Comparison of ENCODE assay signal across 8 cellular contexts in the genomic region with DNA sequence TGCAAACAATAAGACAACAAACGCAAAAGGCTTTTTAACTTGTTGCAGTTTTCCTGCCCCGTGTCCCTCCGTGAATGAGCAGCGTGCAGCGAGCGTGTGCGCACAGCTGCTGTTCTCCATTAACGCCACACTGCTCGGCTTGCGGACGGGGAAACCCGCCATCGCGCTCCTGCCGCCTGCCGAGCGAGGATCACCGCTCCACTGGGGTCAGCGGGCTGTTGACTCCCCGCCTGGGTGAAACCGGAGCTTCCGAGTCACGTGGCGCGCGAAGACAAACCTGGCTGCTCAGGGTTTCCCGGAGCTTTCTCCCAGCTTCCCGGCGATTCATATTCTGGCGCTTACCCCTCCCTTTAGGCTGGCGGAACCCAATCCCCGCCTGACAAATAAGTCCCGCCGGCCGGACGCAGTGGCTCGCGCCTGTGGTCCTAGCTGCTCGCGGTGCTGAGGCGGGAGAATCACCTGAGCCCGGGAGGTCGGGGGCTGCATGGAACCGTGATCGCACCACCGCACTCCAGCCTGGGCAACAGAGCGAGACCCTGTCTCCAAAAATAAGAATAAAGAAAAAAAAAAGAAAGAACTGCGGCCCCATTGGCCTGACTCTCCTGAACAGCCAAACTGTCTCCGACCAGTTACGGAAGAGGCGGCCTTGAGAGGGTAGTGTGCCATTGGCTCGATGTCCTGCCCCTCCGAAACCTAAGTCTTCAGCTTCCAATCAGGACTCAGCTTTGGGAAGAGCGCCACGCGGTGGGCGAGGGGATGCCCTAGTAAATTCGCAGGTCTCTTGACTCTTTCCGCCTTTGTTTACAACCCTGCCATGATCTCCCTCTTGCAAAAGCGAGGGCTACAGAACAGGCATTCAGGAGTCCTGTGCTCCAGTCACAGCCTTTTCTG. TPM values are rescaled to one million over a fixed set of nuclear protein-coding genes. Genes with fewer than 3 reads are reported as not detected.
DNase-seq lines count a peak whose midpoint lies in the region; FAIRE-seq and TF ChIP-seq lines count a peak whose summit lies in the region.

A gene with protein sequence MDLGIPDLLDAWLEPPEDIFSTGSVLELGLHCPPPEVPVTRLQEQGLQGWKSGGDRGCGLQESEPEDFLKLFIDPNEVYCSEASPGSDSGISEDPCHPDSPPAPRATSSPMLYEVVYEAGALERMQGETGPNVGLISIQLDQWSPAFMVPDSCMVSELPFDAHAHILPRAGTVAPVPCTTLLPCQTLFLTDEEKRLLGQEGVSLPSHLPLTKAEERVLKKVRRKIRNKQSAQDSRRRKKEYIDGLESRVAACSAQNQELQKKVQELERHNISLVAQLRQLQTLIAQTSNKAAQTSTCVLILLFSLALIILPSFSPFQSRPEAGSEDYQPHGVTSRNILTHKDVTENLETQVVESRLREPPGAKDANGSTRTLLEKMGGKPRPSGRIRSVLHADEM (plus strand): TSS at position 794 of the 891 bp plus-strand sequence. CDS start 624 bp downstream, outside the sequence.

- H3K27ac ChIP-seq in stomach smooth muscle (ENCODE audit: low read length), result peak within 1 kb of the TSS; percentile 86

- H3K4me3 ChIP-seq in LNCaP clone FGC (ENCODE audit: low read depth, low read length), result peak within 1 kb of the TSS; percentile 97
- peak within 1 kb of the TSS; percentile 77 for H3K4me3 ChIP-seq in fibroblast of the aortic adventitia (ENCODE audit: low read depth, low read length)
- H3K4me3 ChIP-seq in stomach smooth muscle (ENCODE audit: low read length in 2 of 2), result peak within 1 kb of the TSS; percentile 83 to 94

- H3K36me3 ChIP-seq in stomach smooth muscle (ENCODE audit: control insufficient read depth in 2 of 2, insufficient read depth in 2 of 2, low read length in 2 of 2), result no peaks in the 10 kb centered on the region

- TF ChIP-seq POLR2A in H54 (IDR thresholded peaks at IDR 0.05; ENCODE audit: low read depth, low read length), result peak; percentile 78

- no peaks in the 10 kb centered on the region for H3K9me3 ChIP-seq in stomach smooth muscle (ENCODE audit: control insufficient read depth in 2 of 2, low read length in 2 of 2)

- no peaks in the 10 kb centered on the region for H3K27me3 Mint-ChIP-seq in nephron (ENCODE audit: low read depth)

- H3K4me1 Mint-ChIP-seq in nephron, result peaks cover 46% of the 10 kb centered on the region

- peaks cover 4% of the 10 kb centered on the region for H3K36me3 Mint-ChIP-seq in nephron (ENCODE audit: low read depth)

- TF ChIP-seq CTCF in LNCaP clone FGC (IDR thresholded peaks at IDR 0.05; ENCODE audit: control insufficient read depth, extremely low read depth, insufficient read depth) (peak; percentile 50), fibroblast of the aortic adventitia (IDR thresholded peaks at IDR 0.05; ENCODE audit: insufficient read depth, low read length) (peak; percentile 53), nephron (IDR thresholded peaks at IDR 0.05; ENCODE audit: unreplicated experiment in 3 of 3) (peak in 2 of 3 experiments; percentile 33 to 44)

- H3K9ac ChIP-seq in stomach smooth muscle (ENCODE audit: low read length in 2 of 2), result peak within 1 kb of the TSS; percentile 72 to 73

- in situ Hi-C loops in G401 (cut with HindIII; ENCODE audit: low sequenced_read_pairs), result no loop called here

- H3K27me3 ChIP-seq in stomach smooth muscle (ENCODE audit: control insufficient read depth in 1 of 2, insufficient read depth in 2 of 2, low read length in 2 of 2), result no peaks in the 10 kb centered on the region

- no peak for FAIRE-seq in H54 (lab: Jason Lieb, UNC)

- no peaks in the 10 kb centered on the region for H3K9me3 Mint-ChIP-seq in nephron

- peak within 1 kb of the TSS; percentile 94 to 99 (median 96) for H3K27ac Mint-ChIP-seq in nephron

- peaks cover 24% of the 10 kb centered on the region for H3K4me1 ChIP-seq in stomach smooth muscle (ENCODE audit: control insufficient read depth, insufficient read depth, low read length)

- H3K4me3 Mint-ChIP-seq in nephron, result peak within 1 kb of the TSS; percentile 91 to 95 (median 94)

- peak; percentile 99 for DNase-seq in G401 (ENCODE audit: low spot score)
- DNase-seq in H54 (ENCODE audit: insufficient read length, low spot score), result peak; percentile 84
- DNase-seq in LNCaP clone FGC (ENCODE audit: low read depth), result peak; percentile 98
- DNase-seq in RPMI8226, result peak; percentile 98
- peak; percentile 76 for DNase-seq in activated effector memory CD4-positive, alpha-beta T cell treated with Interleukin-2 at 50 U/mL for 16 hours
- DNase-seq in fibroblast of the aortic adventitia (ENCODE audit: low read depth), result peak; percentile 99

RNA-seq across cellular contexts. Expression of the gene that starts here (rescaled TPM):
- total RNA-seq in G401 (2014; rRNA removed; shearing (Covaris generic)), result 12.0 and 13.4 TPM in 2 replicates
- total RNA-seq in fibroblast of the aortic adventitia (ENCODE audit: low replicate concordance), result 3.3 and 5.9 TPM in 2 replicates

Comparison
In these comparisons a context has a peak if more than half of its experiments do, and no peak if none do; other contexts are left out.
1. Peak in every context shown above with its lines: DNase-seq, H3K4me3 ChIP-seq and H3K27ac ChIP-seq.